ENCODE assay signal across 13 cellular contexts in genomic region chr3:143276592-143276991, GRCh38.
A peak's percentile ranks its signal among the peaks of the same experiment; 100 is the strongest.
DNase-seq lines count a peak whose midpoint lies in the region; ATAC-seq and TF ChIP-seq lines count a peak whose summit lies in the region.
"Had no signal": no experiment of that assay in that cellular context is flagged by ENCODE, and none has a peak within 500 bp of the region (broad histone marks: within the 10 kb centered on the region; RNA-seq: fewer than 3 reads in every experiment).

No MANE protein-coding gene starts in this region.

- H3K9me3 Mint-ChIP-seq in activated T-cell treated with anti-CD3 and anti-CD28 coated beads, Interleukin-2, amount 50 U/mL, for 4 hours, result no peaks in the 10 kb centered on the region
- no peaks in the 10 kb centered on the region for H3K9me3 Mint-ChIP-seq in stimulated activated naive CD8-positive, alpha-beta T cell treated with anti-CD3 and anti-CD28 coated beads, Interleukin-15, Interleukin-2, amounts not matched to agents 100 ng/mL and 50 ng/mL, for 24 hours
- no peaks in the 10 kb centered on the region for H3K9me3 Mint-ChIP-seq in Caco-2 (ENCODE audit: unreplicated experiment)

- H3K27me3 ChIP-seq in Caco-2 (replicated peaks; ENCODE audit: control insufficient read depth, insufficient read depth, low read length), result no peaks in the 10 kb centered on the region; the same call in 1 of the 2 replicates

- CTCF ChIA-PET in Caco-2 (lab: Charles Lee), result no interaction called here

- no peak overlapping the region for H3K4me3 Mint-ChIP-seq in activated T-cell treated with anti-CD3 and anti-CD28 coated beads, Interleukin-2, amount 50 U/mL, for 4 hours
- peak overlapping the region; percentile 33 for H3K4me3 Mint-ChIP-seq in stimulated activated naive CD8-positive, alpha-beta T cell treated with anti-CD3 and anti-CD28 coated beads, Interleukin-15, Interleukin-2, amounts not matched to agents 100 ng/mL and 50 ng/mL, for 24 hours
- no peak overlapping the region for H3K4me3 Mint-ChIP-seq in Caco-2 (ENCODE audit: unreplicated experiment)
- H3K4me3 Mint-ChIP-seq: naive thymus-derived CD4-positive, alpha-beta T cell had no signal

- no peaks in the 10 kb centered on the region for H3K36me3 ChIP-seq in Caco-2 (ENCODE audit: control insufficient read depth, insufficient read depth, low read length)

- no peaks in the 10 kb centered on the region for H3K4me1 ChIP-seq in Caco-2

- H3K36me3 Mint-ChIP-seq in activated T-cell treated with anti-CD3 and anti-CD28 coated beads, Interleukin-2, amount 50 U/mL, for 4 hours (ENCODE audit: insufficient read depth), result peaks cover 4% of the 10 kb centered on the region
- H3K36me3 Mint-ChIP-seq in stimulated activated naive CD8-positive, alpha-beta T cell treated with anti-CD3 and anti-CD28 coated beads, Interleukin-15, Interleukin-2, amounts not matched to agents 100 ng/mL and 50 ng/mL, for 24 hours (ENCODE audit: low read depth), result no peaks in the 10 kb centered on the region
- H3K36me3 Mint-ChIP-seq in Caco-2 (ENCODE audit: insufficient read depth, unreplicated experiment), result no peaks in the 10 kb centered on the region

- no TSS peak for BruUV-seq in Caco-2 (replicated peaks; lab: Mats Ljungman, UMichigan)

- no peaks in the 10 kb centered on the region for H3K27me3 Mint-ChIP-seq in activated T-cell treated with anti-CD3 and anti-CD28 coated beads, Interleukin-2, amount 50 U/mL, for 4 hours (ENCODE audit: low read depth)
- no peaks in the 10 kb centered on the region for H3K27me3 Mint-ChIP-seq in stimulated activated naive CD8-positive, alpha-beta T cell treated with anti-CD3 and anti-CD28 coated beads, Interleukin-15, Interleukin-2, amounts not matched to agents 100 ng/mL and 50 ng/mL, for 24 hours
- peaks cover 10% of the 10 kb centered on the region for H3K27me3 Mint-ChIP-seq in Caco-2 (ENCODE audit: insufficient read depth, unreplicated experiment)
- H3K27me3 Mint-ChIP-seq: naive thymus-derived CD4-positive, alpha-beta T cell had no signal

- intact Hi-C loops in Caco-2 (cut with micrococcal nuclease; ENCODE audit: unreplicated experiment), result no loop called here

- ATAC-seq in activated T-cell treated with anti-CD3 and anti-CD28 coated beads, Interleukin-2, amount 50 U/mL, for 4 hours, result peak; percentile 81 to 92
- peak; percentile 97 for ATAC-seq in HG02610 (IDR thresholded peaks at IDR 0.05; ENCODE audit: unreplicated experiment)
- ATAC-seq in HG03439 (IDR thresholded peaks at IDR 0.05; ENCODE audit: unreplicated experiment), result peak; percentile 84
- ATAC-seq in GM19328 (IDR thresholded peaks at IDR 0.05; ENCODE audit: unreplicated experiment), result no peak
- ATAC-seq: HepG2; naive thymus-derived CD4-positive, alpha-beta T cell had no signal

- POLR2A ChIA-PET in Caco-2 (lab: Charles Lee), result no interaction called here

- no peaks in the 10 kb centered on the region for H3K9me3 ChIP-seq in Caco-2

- no peak overlapping the region for H3K4me3 ChIP-seq in Caco-2 (ENCODE audit: low read depth, low read length)

- peaks cover 14% of the 10 kb centered on the region for H3K4me1 Mint-ChIP-seq in activated T-cell treated with anti-CD3 and anti-CD28 coated beads, Interleukin-2, amount 50 U/mL, for 4 hours (ENCODE audit: low read depth)
- H3K4me1 Mint-ChIP-seq in stimulated activated naive CD8-positive, alpha-beta T cell treated with anti-CD3 and anti-CD28 coated beads, Interleukin-15, Interleukin-2, amounts not matched to agents 100 ng/mL and 50 ng/mL, for 24 hours (ENCODE audit: low read depth), result peaks cover 45% of the 10 kb centered on the region
- H3K4me1 Mint-ChIP-seq in Caco-2 (ENCODE audit: low read depth, unreplicated experiment), result no peaks in the 10 kb centered on the region

- TF ChIP-seq CTCF in Caco-2 (IDR thresholded peaks at IDR 0.05; ENCODE audit: insufficient read depth in 1 of 2, low read depth in 1 of 2, low read length in 1 of 2, severe bottlenecking in 1 of 2, unreplicated experiment in 1 of 2), result no peak

- peak overlapping the region; percentile 74 for H3K27ac Mint-ChIP-seq in stimulated activated naive CD8-positive, alpha-beta T cell treated with anti-CD3 and anti-CD28 coated beads, Interleukin-15, Interleukin-2, amounts not matched to agents 100 ng/mL and 50 ng/mL, for 24 hours
- H3K27ac Mint-ChIP-seq in Caco-2 (ENCODE audit: unreplicated experiment), result no peak overlapping the region
- H3K27ac Mint-ChIP-seq: naive thymus-derived CD4-positive, alpha-beta T cell had no signal

- no peak for DNase-seq in activated T-cell treated with anti-CD3 and anti-CD28 coated beads, Interleukin-2, amount 50 U/mL, for 4 hours
- DNase-seq in activated T-cell treated with anti-CD3 and anti-CD28 coated beads for 4 hours (no peak), Caco-2 (no peak), nucleus accumbens (lab: John Stamatoyannopoulos, UW) (no peak)
- DNase-seq: activated effector memory CD4-positive, alpha-beta T cell treated with Interleukin-2 at 50 U/mL for 16 hours; DMS153; naive thymus-derived CD4-positive, alpha-beta T cell; NCI-H2081 treated with DMSO at 0.1 percent for 48 hours had no signal
